ENCODE assay signal across 14 cellular contexts in the genomic region with DNA sequence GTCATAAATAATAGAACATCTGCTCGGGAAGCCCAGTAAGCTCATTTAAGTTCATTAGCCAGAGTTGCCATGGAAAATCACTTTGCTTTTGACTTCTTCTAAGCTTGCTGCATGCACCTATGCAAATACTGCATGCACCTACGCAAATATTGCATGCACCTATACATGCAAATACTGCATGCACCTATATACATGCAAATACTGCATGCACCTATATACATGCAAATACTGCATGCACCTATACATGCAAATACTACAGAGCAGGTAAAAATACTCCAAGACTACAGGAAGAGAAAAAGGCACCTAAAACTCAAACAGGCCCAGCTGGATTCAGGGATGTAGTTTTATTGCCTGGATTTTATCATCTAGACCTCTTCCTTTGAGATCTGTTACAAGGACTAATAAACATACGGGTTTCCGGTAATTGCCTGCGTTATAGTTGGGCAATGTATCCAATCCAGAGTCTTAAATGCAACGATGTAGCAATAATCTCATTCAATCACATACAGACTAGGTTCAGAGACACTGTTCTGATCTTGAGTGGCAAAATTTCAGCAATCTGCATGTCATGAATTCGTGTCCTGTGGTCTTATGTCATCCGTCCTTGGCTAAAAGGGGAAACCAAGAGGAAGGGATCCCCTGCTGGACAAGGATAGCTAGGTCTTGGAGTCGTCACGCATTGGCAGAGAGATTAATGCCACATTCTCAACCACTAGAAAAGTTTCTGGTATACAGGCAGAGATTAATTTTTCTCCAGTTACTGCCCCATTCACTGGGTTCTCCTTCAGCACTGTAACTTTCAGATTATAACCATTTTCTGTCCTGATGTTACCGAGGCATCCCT.
"Had no signal": no experiment of that assay in that cellular context is flagged by ENCODE, and none has a peak within 500 bp of the region (broad histone marks: within the 10 kb centered on the region; RNA-seq: fewer than 3 reads in every experiment).

No MANE protein-coding gene starts in this region.

- H3K4me3 Mint-ChIP-seq: activated CD4-positive, alpha-beta memory T cell treated with anti-CD3 and anti-CD28 coated beads, Interleukin-2, amount 10 ng/mL, durations not matched to agents 7 days and 5 days; activated CD4-positive, alpha-beta T cell treated with anti-CD3 and anti-CD28 coated beads for 36 hours; activated naive CD4-positive, alpha-beta T cell treated with anti-CD3 and anti-CD28 coated beads, Interleukin-2, amount 10 ng/mL, durations not matched to agents 7 days and 5 days; activated T-cell treated with anti-CD3 and anti-CD28 coated beads, Interleukin-2, amount 50 U/mL, for 24 hours; naive B cell had no signal

- H3K9me3 ChIP-seq: gastrocnemius medialis, pancreas, thoracic aorta had no signal

- H3K27me3 ChIP-seq: gastrocnemius medialis, sigmoid colon, spleen had no signal

- H3K27me3 Mint-ChIP-seq: activated CD4-positive, alpha-beta memory T cell treated with anti-CD3 and anti-CD28 coated beads, Interleukin-2, amount 10 ng/mL, durations not matched to agents 7 days and 5 days; activated CD4-positive, alpha-beta T cell treated with anti-CD3 and anti-CD28 coated beads for 36 hours; activated naive CD4-positive, alpha-beta T cell treated with anti-CD3 and anti-CD28 coated beads, Interleukin-2, amount 10 ng/mL, durations not matched to agents 7 days and 5 days; activated T-cell treated with anti-CD3 and anti-CD28 coated beads, Interleukin-2, amount 50 U/mL, for 24 hours; naive B cell had no signal

- FAIRE-seq: astrocyte, pancreas had no signal

- ATAC-seq: activated CD4-positive, alpha-beta T cell treated with anti-CD3 and anti-CD28 coated beads for 36 hours; gastrocnemius medialis; pancreas had no signal

- H3K27ac ChIP-seq: gastrocnemius medialis, pancreas, sigmoid colon, spleen, stomach, thoracic aorta had no signal

- H3K27ac Mint-ChIP-seq: activated CD4-positive, alpha-beta memory T cell treated with anti-CD3 and anti-CD28 coated beads, Interleukin-2, amount 10 ng/mL, durations not matched to agents 7 days and 5 days; activated CD4-positive, alpha-beta T cell treated with anti-CD3 and anti-CD28 coated beads for 36 hours; activated naive CD4-positive, alpha-beta T cell treated with anti-CD3 and anti-CD28 coated beads, Interleukin-2, amount 10 ng/mL, durations not matched to agents 7 days and 5 days; activated T-cell treated with anti-CD3 and anti-CD28 coated beads, Interleukin-2, amount 50 U/mL, for 24 hours; naive B cell had no signal

- H3K4me3 ChIP-seq: gastrocnemius medialis, pancreas, sigmoid colon, spleen, stomach, thoracic aorta had no signal

- H3K36me3 Mint-ChIP-seq: activated naive CD4-positive, alpha-beta T cell treated with anti-CD3 and anti-CD28 coated beads, Interleukin-2, amount 10 ng/mL, durations not matched to agents 7 days and 5 days had no signal

- DNase-seq: activated CD4-positive, alpha-beta memory T cell treated with anti-CD3 and anti-CD28 coated beads, Interleukin-2, amount 10 ng/mL, durations not matched to agents 7 days and 5 days; activated CD4-positive, alpha-beta T cell treated with anti-CD3 and anti-CD28 coated beads for 36 hours; activated naive CD4-positive, alpha-beta T cell treated with anti-CD3 and anti-CD28 coated beads, Interleukin-2, amount 10 ng/mL, durations not matched to agents 7 days and 5 days; activated T-cell treated with anti-CD3 and anti-CD28 coated beads, Interleukin-2, amount 50 U/mL, for 24 hours; erythroblast; gastrocnemius medialis; naive B cell; pancreas; sigmoid colon; spleen; stomach; T1000 had no signal

- H3K4me1 Mint-ChIP-seq: activated CD4-positive, alpha-beta memory T cell treated with anti-CD3 and anti-CD28 coated beads, Interleukin-2, amount 10 ng/mL, durations not matched to agents 7 days and 5 days; activated CD4-positive, alpha-beta T cell treated with anti-CD3 and anti-CD28 coated beads for 36 hours; activated naive CD4-positive, alpha-beta T cell treated with anti-CD3 and anti-CD28 coated beads, Interleukin-2, amount 10 ng/mL, durations not matched to agents 7 days and 5 days; naive B cell had no signal

- H3K36me3 ChIP-seq: gastrocnemius medialis, pancreas, sigmoid colon, spleen, stomach, thoracic aorta had no signal

- H3K4me1 ChIP-seq: gastrocnemius medialis, pancreas, sigmoid colon, stomach had no signal
